Comparison of ENCODE assay signal across 8 cellular contexts in genomic region chr2:161414385-161415040, GRCh38. TPM values are rescaled to one million over a fixed set of nuclear protein-coding genes. Genes with fewer than 3 reads are reported as not detected.
A peak's percentile ranks its signal among the peaks of the same experiment; 100 is the strongest.
DNase-seq lines count a peak whose midpoint lies in the region; ATAC-seq and TF ChIP-seq lines count a peak whose summit lies in the region.

No MANE protein-coding gene starts in this region.

- H3K27ac Mint-ChIP-seq in activated CD8-positive, alpha-beta T cell treated with anti-CD3 and anti-CD28 coated beads for 36 hours, result no peak overlapping the region

- CTCF ChIA-PET in activated CD8-positive, alpha-beta T cell treated with anti-CD3 and anti-CD28 coated beads for 36 hours (lab: Charles Lee), result interaction anchor here (0.9 kb wide), 1 partner anchor 25 kb away, joined by 3 read pairs; no protein-coding TSS in a partner anchor

- H3K27me3 Mint-ChIP-seq in activated CD8-positive, alpha-beta T cell treated with anti-CD3 and anti-CD28 coated beads for 36 hours, result peaks cover 45% of the 10 kb centered on the region

- no peaks in the 10 kb centered on the region for H3K9me3 Mint-ChIP-seq in activated CD8-positive, alpha-beta T cell treated with anti-CD3 and anti-CD28 coated beads for 36 hours

- ATAC-seq in GM19351 (IDR thresholded peaks at IDR 0.05; ENCODE audit: unreplicated experiment), result peak; percentile 42
- peak; percentile 48 for ATAC-seq in activated CD8-positive, alpha-beta T cell treated with anti-CD3 and anti-CD28 coated beads for 36 hours
- peak; percentile 66 for ATAC-seq in gastroesophageal sphincter
- ATAC-seq in omental fat pad (ENCODE audit: low FRiP score), result peak; percentile 79
- ATAC-seq in GM18520 (IDR thresholded peaks at IDR 0.05; ENCODE audit: unreplicated experiment), result no peak

- TF ChIP-seq POLR2A in gastroesophageal sphincter (IDR thresholded peaks at IDR 0.05), result no peak

- intact Hi-C loops in activated CD8-positive, alpha-beta T cell treated with anti-CD3 and anti-CD28 coated beads for 36 hours (cut with micrococcal nuclease), result no loop called here

- H3K4me3 Mint-ChIP-seq in activated CD8-positive, alpha-beta T cell treated with anti-CD3 and anti-CD28 coated beads for 36 hours, result peak overlapping the region; percentile 52

- H3K4me1 ChIP-seq in gastroesophageal sphincter, result peaks cover 0 to 54% (median 10%) of the 10 kb centered on the region in 3 donors

- POLR2A ChIA-PET in activated CD8-positive, alpha-beta T cell treated with anti-CD3 and anti-CD28 coated beads for 36 hours (lab: Charles Lee), result no interaction called here

- H3K36me3 ChIP-seq in gastroesophageal sphincter, result peaks cover 0 to under 1% of the 10 kb centered on the region in 2 donors

- H3K27me3 ChIP-seq in gastroesophageal sphincter, result peaks cover 59% of the 10 kb centered on the region

- H3K9me3 ChIP-seq in gastroesophageal sphincter, result no peaks in the 10 kb centered on the region

- WGBS in gastroesophageal sphincter (ENCODE audit: low coverage in 1 of 2), 2 donors, result 0% methylated on average over 5 to 6 of the region's 62 CpGs

- no peak for TF ChIP-seq CTCF in activated CD8-positive, alpha-beta T cell treated with anti-CD3 and anti-CD28 coated beads for 36 hours (IDR thresholded peaks at IDR 0.05)
- no peak for TF ChIP-seq CTCF in gastroesophageal sphincter (IDR thresholded peaks at IDR 0.05)
- TF ChIP-seq CTCF in omental fat pad (IDR thresholded peaks at IDR 0.05), result no peak

- H3K4me3 ChIP-seq in gastroesophageal sphincter, result peak overlapping the region; percentile 23 to 55

- peak overlapping the region in 1 of 4 donors; percentile 12 for H3K27ac ChIP-seq in gastroesophageal sphincter

- DNase-seq in D341Med (ENCODE audit: low spot score) (peak; percentile 60), HT-29 (ENCODE audit: low spot score) (peak; percentile 58), omental fat pad (ENCODE audit: low spot score) (no peak), inferior parietal cortex (ENCODE audit: extremely low spot score) (no peak)
- no peak for DNase-seq in activated CD8-positive, alpha-beta T cell treated with anti-CD3 and anti-CD28 coated beads for 36 hours

- H3K36me3 Mint-ChIP-seq in activated CD8-positive, alpha-beta T cell treated with anti-CD3 and anti-CD28 coated beads for 36 hours (ENCODE audit: low read depth), result peaks cover 7% of the 10 kb centered on the region

- H3K4me1 Mint-ChIP-seq in activated CD8-positive, alpha-beta T cell treated with anti-CD3 and anti-CD28 coated beads for 36 hours (ENCODE audit: low read depth), result peaks cover 43% of the 10 kb centered on the region

- TF ChIP-seq EP300 in gastroesophageal sphincter (IDR thresholded peaks at IDR 0.05), result no peak

RNA-seq across cellular contexts. Expression of gene TBR1, which starts 1.6 kb away (rescaled TPM):
- total RNA-seq in HT-29 (2014; rRNA removed; shearing (Covaris generic)), result not detected in 2 replicates
- not detected for total RNA-seq in activated CD8-positive, alpha-beta T cell treated with anti-CD3 and anti-CD28 coated beads for 36 hours
- not detected for total RNA-seq in gastroesophageal sphincter
- total RNA-seq in omental fat pad, result 1 to 10 TPM in 1 of 4 donors, under 1 TPM in 1, not detected in 2; 0.09 to 1.2 TPM

Comparison
In these comparisons a context has a peak if more than half of its experiments do, and no peak if none do; other contexts are left out.
1. DNase-seq: peak in D341Med (single experiment) and HT-29 (single experiment); none in activated CD8-positive, alpha-beta T cell treated with anti-CD3 and anti-CD28 coated beads for 36 hours (single experiment), omental fat pad (single experiment) and inferior parietal cortex (single experiment).